ENCODE assay signal across 12 cellular contexts in genomic region chr10:17059197-17059688, GRCh38.
DNase-seq lines count a peak whose midpoint lies in the region; ATAC-seq and TF ChIP-seq lines count a peak whose summit lies in the region.
"Had no signal": no experiment of that assay in that cellular context is flagged by ENCODE, and none has a peak within 500 bp of the region (broad histone marks: within the 10 kb centered on the region; RNA-seq: fewer than 3 reads in every experiment).

No MANE protein-coding gene starts in this region.

- H3K4me2 ChIP-seq in PC-3 (ENCODE audit: low read length): peak overlapping the region; percentile 9; the same call in 1 of the 2 replicates

- no peaks in the 10 kb centered on the region for H4K20me1 ChIP-seq in PC-3 (ENCODE audit: low read length)

- POLR2A ChIA-PET in PC-3 (lab: Charles Lee; ENCODE audit: unreplicated experiment): interaction anchor here (0.6 kb wide), 1 partner anchor 30 kb away, joined by 3 read pairs; no protein-coding TSS in a partner anchor

- no peaks in the 10 kb centered on the region for H3K36me3 ChIP-seq in PC-3 (ENCODE audit: low read depth, low read length)

- ATAC-seq in PC-3: peak; percentile 42
- ATAC-seq in GM21528 (IDR thresholded peaks at IDR 0.05; ENCODE audit: low FRiP score, unreplicated experiment): no peak
- ATAC-seq: left ventricle myocardium superior; stimulated activated naive CD8-positive, alpha-beta T cell treated with anti-CD3 and anti-CD28 coated beads, Interleukin-15, Interleukin-2, amounts not matched to agents 100 U/mL and 50 U/mL, for 24 hours had no signal

- H3K9me2 ChIP-seq in PC-3 (replicated peaks; ENCODE audit: low read length): no peaks in the 10 kb centered on the region

- TF ChIP-seq CTCF in PC-3 (conservative IDR thresholded peaks at IDR 0.05; ENCODE audit: low read depth, low read length): no peak
- TF ChIP-seq CTCF in choroid plexus epithelial cell (conservative IDR thresholded peaks at IDR 0.05; ENCODE audit: low read depth, low read length): no peak

- H3K27me3 ChIP-seq in PC-3 (ENCODE audit: low read length): no peaks in the 10 kb centered on the region

- H3F3A ChIP-seq in PC-3 (ENCODE audit: low read length, unreplicated experiment): no peaks in the 10 kb centered on the region

- H3K4me3 ChIP-seq in PC-3 (ENCODE audit: low read length): no peak overlapping the region
- no peak overlapping the region for H3K4me3 ChIP-seq in choroid plexus epithelial cell (ENCODE audit: low read depth, low read length)

- H2AFZ ChIP-seq in PC-3 (ENCODE audit: low read length): no peak overlapping the region

- CTCF ChIA-PET in PC-3 (lab: Charles Lee): no interaction called here

- intact Hi-C loops in PC-3 (cut with micrococcal nuclease): no loop called here

- peaks cover 50% of the 10 kb centered on the region for H3K4me1 ChIP-seq in PC-3 (ENCODE audit: insufficient read depth, low read length)

- peak overlapping the region; percentile 7; the same call in 1 of the 2 replicates for H3K27ac ChIP-seq in PC-3 (ENCODE audit: low read length)

- DNase-seq in Daoy (ENCODE audit: low read depth) (peak; percentile 85), PC-3 (peak; percentile 66), choroid plexus epithelial cell (ENCODE audit: low read depth) (peak; percentile 90), non-pigmented ciliary epithelial cell (ENCODE audit: low read depth) (peak; percentile 86), COR-L47 (lab: John Stamatoyannopoulos, UW) (no peak), SK-N-DZ (ENCODE audit: low spot score) (no peak)
- no peak for DNase-seq in stimulated activated CD4-positive, alpha-beta T cell treated with anti-CD3 and anti-CD28 coated beads, Interleukin-15, amount 100 ng/mL, for 24 hours
- DNase-seq: DMS 273 treated with DMSO at 0.1 percent for 48 hours; left ventricle myocardium superior; nucleus accumbens; stimulated activated naive CD8-positive, alpha-beta T cell treated with anti-CD3 and anti-CD28 coated beads, Interleukin-15, Interleukin-2, amounts not matched to agents 100 U/mL and 50 U/mL, for 24 hours had no signal

- no peaks in the 10 kb centered on the region for H3K79me2 ChIP-seq in PC-3 (ENCODE audit: low read length)

- no TSS peak for BruUV-seq in PC-3 (replicated peaks; lab: Mats Ljungman, UMichigan)

- H3K9ac ChIP-seq in PC-3 (ENCODE audit: low read length): no peak overlapping the region

- H3K9me3 ChIP-seq in PC-3 (ENCODE audit: low read length): no peaks in the 10 kb centered on the region

Comparison
In these comparisons a context has a peak if more than half of its experiments do, and no peak if none do; other contexts are left out.
1. DNase-seq: peak in Daoy (single experiment), PC-3 (single experiment), choroid plexus epithelial cell (single experiment) and non-pigmented ciliary epithelial cell (single experiment); none in COR-L47 (single experiment), stimulated activated CD4-positive, alpha-beta T cell treated with anti-CD3 and anti-CD28 coated beads, Interleukin-15, amount 100 ng/mL, for 24 hours (single experiment) and SK-N-DZ (single experiment).